ENCODE assay signal across 8 cellular contexts in genomic region chr1:236284291-236284711, GRCh38. TPM values are rescaled to one million over a fixed set of nuclear protein-coding genes. Genes with fewer than 3 reads are reported as not detected.
A peak's percentile ranks its signal among the peaks of the same experiment; 100 is the strongest.
DNase-seq lines count a peak whose midpoint lies in the region; ATAC-seq and TF ChIP-seq lines count a peak whose summit lies in the region.

No MANE protein-coding gene starts in this region.

- no peaks in the 10 kb centered on the region for H3K79me1 ChIP-seq in H9 (ENCODE audit: insufficient read depth, low read depth, low read length, poor library complexity, severe bottlenecking)

- no peak overlapping the region for H2AK5ac ChIP-seq in H9 (ENCODE audit: insufficient read length, low read length)

- peak overlapping the region; percentile 35 for H2AFZ ChIP-seq in H9 (ENCODE audit: low read length)

- H4K20me1 ChIP-seq in H9 (ENCODE audit: control insufficient read depth, insufficient read depth, insufficient read length) = no peaks in the 10 kb centered on the region

- H3K36me3 Mint-ChIP-seq in H9 (ENCODE audit: insufficient read depth in 1 of 3, low read depth in 3 of 3) (peaks cover 0 to 5% (median 0%) of the 10 kb centered on the region in 3 experiments; a peak in 2 of 7 replicates), immature natural killer cell (no peaks in the 10 kb centered on the region), nephron progenitor cell (ENCODE audit: low read depth) (no peaks in the 10 kb centered on the region)

- peaks cover 14% of the 10 kb centered on the region for H3K23me2 ChIP-seq in H9 (ENCODE audit: insufficient read length, low read depth, low read length, poor library complexity, severe bottlenecking)

- H3K4me1 Mint-ChIP-seq in H9 (peaks cover 29 to 35% of the 10 kb centered on the region in 2 experiments), immature natural killer cell (peaks cover 19 to 27% of the 10 kb centered on the region in 2 donors), nephron progenitor cell (peaks cover 51% of the 10 kb centered on the region)

- TF ChIP-seq CTCF in H9 (conservative IDR thresholded peaks at IDR 0.05) (no peak), nephron progenitor cell (IDR thresholded peaks at IDR 0.05) (no peak)

- H3K27me3 Mint-ChIP-seq in H9 (ENCODE audit: low read depth) (peaks cover 44% of the 10 kb centered on the region), immature natural killer cell (ENCODE audit: low read depth in 3 of 3) (peaks cover 2 to 5% (median 3%) of the 10 kb centered on the region in 3 donors), nephron progenitor cell (ENCODE audit: low read depth, poor library complexity) (peaks cover 78% of the 10 kb centered on the region)

- H3K9me3 ChIP-seq in H9 (ENCODE audit: control insufficient read depth, low read depth, low read length) = no peaks in the 10 kb centered on the region

- no peak overlapping the region for H3K4ac ChIP-seq in H9 (ENCODE audit: low read depth, low read length)

- H3K27me3 ChIP-seq in H9 (ENCODE audit: insufficient read depth, low read length) = no peaks in the 10 kb centered on the region; the same call in 1 of the 2 replicates

- H3K4me3 Mint-ChIP-seq in H9 (no peak overlapping the region), immature natural killer cell (peak overlapping the region in 1 of 5 donors; percentile 5), nephron progenitor cell (no peak overlapping the region)

- H3K18ac ChIP-seq in H9 (ENCODE audit: insufficient read length, low read depth, low read length) = no peak overlapping the region

- peaks cover 0 to 7% of the 10 kb centered on the region in 2 experiments; a peak in 1 of 5 replicates for H3K9me3 Mint-ChIP-seq in H9
- no peaks in the 10 kb centered on the region for H3K9me3 Mint-ChIP-seq in immature natural killer cell
- peaks cover 6% of the 10 kb centered on the region for H3K9me3 Mint-ChIP-seq in nephron progenitor cell

- no peak overlapping the region for H2BK5ac ChIP-seq in H9 (ENCODE audit: insufficient read length, low read length)

- H4K8ac ChIP-seq in H9 (replicated peaks; ENCODE audit: insufficient read length, low read depth, low read length) = no peak overlapping the region

- no peak overlapping the region for H2BK20ac ChIP-seq in H9 (ENCODE audit: low read depth, low read length, poor library complexity, severe bottlenecking)

- no peak overlapping the region for H4K91ac ChIP-seq in H9 (ENCODE audit: insufficient read length, low read depth, low read length)

- H2BK15ac ChIP-seq in H9 (ENCODE audit: low read depth, low read length) = no peak overlapping the region

- no peak overlapping the region for H3K27ac ChIP-seq in H9 (ENCODE audit: insufficient read length, low read depth, low read length)

- H3K27ac Mint-ChIP-seq in H9 (no peak overlapping the region), immature natural killer cell (no peak overlapping the region), nephron progenitor cell (no peak overlapping the region)

- H3K79me2 ChIP-seq in H9 (ENCODE audit: insufficient read depth, low read length) = no peaks in the 10 kb centered on the region

- H3K14ac ChIP-seq in H9 (ENCODE audit: insufficient read depth, low read length) = no peak overlapping the region

- H3T11ph ChIP-seq in H9 (ENCODE audit: low read length) = no peak overlapping the region

- H2BK12ac ChIP-seq in H9 (ENCODE audit: insufficient read length, low read depth, low read length) = no peak overlapping the region

- no peak overlapping the region for H3K9ac ChIP-seq in H9 (ENCODE audit: extremely low read depth, insufficient read length, low read length)

- H3K4me1 ChIP-seq in H9 (ENCODE audit: insufficient read depth, low read length) = no peaks in the 10 kb centered on the region

- ATAC-seq in GM18867 (IDR thresholded peaks at IDR 0.05; ENCODE audit: unreplicated experiment) = peak; percentile 38

- no peak overlapping the region for H4K5ac ChIP-seq in H9 (ENCODE audit: insufficient read length, low read depth, low read length)

- H3K56ac ChIP-seq in H9 (ENCODE audit: insufficient read length, low read depth, low read length) = no peak overlapping the region

- no peak overlapping the region for H3K4me2 ChIP-seq in H9 (ENCODE audit: insufficient read depth, insufficient read length, low read length)

- DNase-seq in H9 (no peak), Kasumi-1 (lab: John Stamatoyannopoulos, UW) (peak; percentile 79 to 89), kidney tubule cell (ENCODE audit: low spot score) (peak; percentile 16), immature natural killer cell (no peak), nephron progenitor cell (no peak), NCI-H446 (lab: John Stamatoyannopoulos, UW) (no peak), nucleus accumbens (lab: John Stamatoyannopoulos, UW) (no peak)

- H2BK120ac ChIP-seq in H9 (ENCODE audit: low read depth, low read length, poor library complexity, severe bottlenecking) = no peak overlapping the region

- no CpG with 5 or more reads among the region's 2 CpGs for WGBS in H9 (ENCODE audit: extremely low coverage, insufficient read length, low lambda C conversion rate)

- H3K23ac ChIP-seq in H9 (ENCODE audit: insufficient read length, low read depth, low read length) = no peak overlapping the region

RNA-seq across cellular contexts. Expression of gene ERO1B, which starts 2.5 kb away (rescaled TPM):
- total RNA-seq in H9 (2021) = 1.3 and 1.5 TPM in 2 replicates
- 1 to 10 TPM; 2.0 to 2.1 (median 2.0) TPM for polyA plus RNA-seq in immature natural killer cell

Comparison
In these comparisons a context has a peak if more than half of its experiments do, and no peak if none do; other contexts are left out.
1. DNase-seq: peak in Kasumi-1 (2 of 2) and kidney tubule cell (single experiment); none in H9 (single experiment), immature natural killer cell (0 of 3), nephron progenitor cell (single experiment), NCI-H446 (0 of 2) and nucleus accumbens (0 of 56).